ENCODE assay signal across 1 cellular context in the genomic region with DNA sequence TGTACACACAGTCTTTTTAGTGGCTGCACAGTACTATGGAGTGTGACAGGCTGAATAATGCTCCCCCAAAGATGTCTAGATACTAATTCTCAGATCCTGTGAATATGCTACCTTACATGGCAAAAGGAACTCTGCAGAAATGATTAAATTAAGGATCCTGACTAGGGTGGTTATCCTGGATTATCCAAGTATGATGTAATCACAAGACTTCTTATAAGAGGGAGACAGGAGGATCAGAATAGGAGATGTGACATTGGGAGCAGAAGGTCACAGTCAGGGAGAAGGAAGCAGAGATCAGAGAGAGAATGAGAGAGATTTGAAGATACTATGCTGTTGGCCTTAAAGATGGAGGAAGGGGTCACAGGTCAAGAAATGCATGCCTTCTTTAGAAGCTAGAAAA.
A peak's percentile ranks its signal among the peaks of the same experiment; 100 is the strongest.
TF ChIP-seq lines count a peak whose summit lies in the region.

No MANE protein-coding gene starts in this region.

TF ChIP-seq in K562, 482 proteins besides CTCF, POLR2A, EP300 and RAD21:
- TF ChIP-seq NR2C2 (CRISPR knock-in tag; IDR thresholded peaks at IDR 0.05) (no peak), NR2C2 (tag; IDR thresholded peaks at IDR 0.05) (peak; percentile 62), KLF6 (CRISPR knock-in tag; IDR thresholded peaks at IDR 0.05; ENCODE audit: borderline replicate concordance) (no peak), NR2C1 (IDR thresholded peaks at IDR 0.05) (no peak), NR2C1 (tag; IDR thresholded peaks at IDR 0.05) (peak; percentile 40; the same call in 1 of the 2 replicates), CEBPB (tag; IDR thresholded peaks at IDR 0.05) (0 out of 2 replicates have a peak, but pooled peaks have one; percentile 27), CEBPG (CRISPR knock-in tag; IDR thresholded peaks at IDR 0.05) (no peak), CEBPG (tag; conservative IDR thresholded peaks at IDR 0.05 in 1 of 2, IDR thresholded peaks at IDR 0.05 in 1 of 2) (peak in 1 of 2 experiments; percentile 33; a peak in 1 of 4 replicates)
- TF ChIP-seq, protein P1, sequence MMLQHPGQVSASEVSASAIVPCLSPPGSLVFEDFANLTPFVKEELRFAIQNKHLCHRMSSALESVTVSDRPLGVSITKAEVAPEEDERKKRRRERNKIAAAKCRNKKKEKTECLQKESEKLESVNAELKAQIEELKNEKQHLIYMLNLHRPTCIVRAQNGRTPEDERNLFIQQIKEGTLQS (IDR thresholded peaks at IDR 0.05): peak; percentile 55
- TF ChIP-seq, protein P1 (CRISPR knock-in tag; conservative IDR thresholded peaks at IDR 0.05): no peak
